ENCODE assay signal across 1 cellular context in the genomic region with DNA sequence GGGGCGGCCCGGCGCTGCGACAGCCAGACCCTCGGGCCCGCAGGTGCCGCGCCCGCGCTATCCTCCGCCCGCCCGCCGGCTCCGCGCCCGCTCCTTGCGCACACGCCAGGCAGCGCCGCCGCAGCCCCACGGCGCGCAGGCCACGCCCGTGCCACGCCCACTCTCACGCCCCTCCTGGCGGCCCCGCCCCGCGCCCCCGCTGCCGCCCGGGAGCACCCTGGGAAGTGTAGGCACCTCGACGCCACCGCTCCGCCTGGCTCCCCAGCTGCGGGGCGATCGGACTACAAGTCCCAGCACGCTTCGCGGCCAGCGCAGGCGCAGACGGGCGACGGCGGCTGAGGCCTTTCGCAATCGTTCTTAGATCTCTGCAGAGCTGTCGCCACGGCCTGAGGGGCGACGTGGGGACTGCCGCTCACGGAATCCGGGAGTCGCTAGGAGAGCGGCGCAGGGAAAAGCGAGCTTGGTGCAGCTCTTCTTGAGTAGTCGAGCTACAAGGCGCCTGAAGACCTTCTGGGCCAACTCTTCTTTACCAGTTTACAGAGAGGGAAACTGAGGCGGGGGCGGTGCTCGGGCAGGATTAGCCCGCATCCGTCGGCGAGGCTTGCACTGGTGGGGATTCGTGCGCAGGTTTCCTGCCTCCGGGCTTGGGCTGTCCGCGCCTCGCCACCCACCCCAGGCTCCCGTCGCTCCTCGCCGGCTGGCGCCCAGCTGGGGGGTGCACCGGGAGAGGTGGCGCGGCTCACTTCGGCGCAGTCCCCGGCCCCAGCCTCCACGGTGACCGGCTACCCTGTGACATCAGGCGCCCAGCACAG.
TF ChIP-seq lines count a peak whose summit lies in the region.

Gene ABLIM2 (minus strand): TSS at position 104 of the 812 bp plus-strand sequence. CDS start 124 bp downstream, outside the sequence.

TF ChIP-seq in HepG2, 621 proteins besides CTCF, POLR2A, EP300 and RAD21 (continued from another document):
- TF ChIP-seq SP5 (CRISPR knock-in tag; IDR thresholded peaks at IDR 0.05; ENCODE audit: borderline replicate concordance, low read depth) (0 out of 2 replicates have a peak, but pooled peaks have one; percentile 55), TFDP1 (CRISPR knock-in tag; IDR thresholded peaks at IDR 0.05; ENCODE audit: borderline replicate concordance) (no peak), ZNF18 (CRISPR knock-in tag; IDR thresholded peaks at IDR 0.05; ENCODE audit: insufficient replicate concordance) (no peak), NFE2L2 (IDR thresholded peaks at IDR 0.05; ENCODE audit: low read length) (no peak), FOXA1 (IDR thresholded peaks at IDR 0.05) (no peak), FOXA1 (CRISPR knock-in tag; IDR thresholded peaks at IDR 0.05) (no peak), ZNF484 (CRISPR knock-in tag; IDR thresholded peaks at IDR 0.05; ENCODE audit: borderline replicate concordance, low read depth) (no peak), ZNF574 (CRISPR knock-in tag; IDR thresholded peaks at IDR 0.05) (peak; percentile 74), RELA (CRISPR knock-in tag; IDR thresholded peaks at IDR 0.05) (0 out of 2 replicates have a peak, but pooled peaks have one; percentile 47), PLSCR1 (CRISPR knock-in tag; IDR thresholded peaks at IDR 0.05; ENCODE audit: borderline replicate concordance) (no peak), ZNF678 (CRISPR knock-in tag; IDR thresholded peaks at IDR 0.05) (no peak), HNRNPK (IDR thresholded peaks at IDR 0.05; ENCODE audit: low read depth, low read length, poor library complexity, severe bottlenecking) (peak; percentile 7), MAFF (IDR thresholded peaks at IDR 0.05; ENCODE audit: low read depth, low read length) (no peak), ZNF549 (CRISPR knock-in tag; IDR thresholded peaks at IDR 0.05) (no peak), ZNF143 (CRISPR knock-in tag; IDR thresholded peaks at IDR 0.05) (peak; percentile 95)
- TF ChIP-seq, protein P1, sequence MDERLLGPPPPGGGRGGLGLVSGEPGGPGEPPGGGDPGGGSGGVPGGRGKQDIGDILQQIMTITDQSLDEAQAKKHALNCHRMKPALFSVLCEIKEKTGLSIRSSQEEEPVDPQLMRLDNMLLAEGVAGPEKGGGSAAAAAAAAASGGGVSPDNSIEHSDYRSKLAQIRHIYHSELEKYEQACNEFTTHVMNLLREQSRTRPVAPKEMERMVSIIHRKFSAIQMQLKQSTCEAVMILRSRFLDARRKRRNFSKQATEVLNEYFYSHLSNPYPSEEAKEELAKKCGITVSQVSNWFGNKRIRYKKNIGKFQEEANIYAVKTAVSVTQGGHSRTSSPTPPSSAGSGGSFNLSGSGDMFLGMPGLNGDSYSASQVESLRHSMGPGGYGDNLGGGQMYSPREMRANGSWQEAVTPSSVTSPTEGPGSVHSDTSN (CRISPR knock-in tag; IDR thresholded peaks at IDR 0.05) = no peak
